7 cellular contexts compared by ENCODE assay signal in genomic region chr5:95823738-95824609, GRCh38. TPM values are rescaled to one million over a fixed set of nuclear protein-coding genes. Genes with fewer than 3 reads are reported as not detected.
A peak's percentile ranks its signal among the peaks of the same experiment; 100 is the strongest.
DNase-seq lines count a peak whose midpoint lies in the region; ATAC-seq and TF ChIP-seq lines count a peak whose summit lies in the region.

No MANE protein-coding gene starts in this region.

- POLR2A ChIA-PET in activated CD4-positive, alpha-beta memory T cell treated with anti-CD3 and anti-CD28 coated beads for 36 hours (lab: Charles Lee): interaction anchor here (0.8 to 6.7 kb wide), 7 partner anchors 10 to 177 kb away, joined by 3 to 45 read pairs (median 6); partner anchors contain the start of gene RFESD

- peak; percentile 97 for DNase-seq in HFFc6
- DNase-seq in NB4 (ENCODE audit: low read depth): peak; percentile 87
- peak; percentile 77 for DNase-seq in activated CD4-positive, alpha-beta memory T cell treated with anti-CD3 and anti-CD28 coated beads for 36 hours
- peak; percentile 69 for DNase-seq in epithelial cell of proximal tubule (ENCODE audit: low read depth)
- no peak for DNase-seq in putamen (ENCODE audit: low spot score)

- H3K9me3 Mint-ChIP-seq in HFFc6 (no peaks in the 10 kb centered on the region), nephron (no peaks in the 10 kb centered on the region)
- H3K9me3 Mint-ChIP-seq in activated CD4-positive, alpha-beta memory T cell treated with anti-CD3 and anti-CD28 coated beads for 36 hours: no peaks in the 10 kb centered on the region

- intact Hi-C loops in activated CD4-positive, alpha-beta memory T cell treated with anti-CD3 and anti-CD28 coated beads for 36 hours (cut with micrococcal nuclease): loop anchor here (1.0 to 5.0 kb wide), 7 partner anchors 10 to 877 kb away; partner anchors contain the start of genes RFESD and SKIC3

- H3K4me3 Mint-ChIP-seq in HFFc6 (peak overlapping the region; percentile 96), nephron (peak overlapping the region; percentile 49 to 96 (median 73))
- H3K4me3 Mint-ChIP-seq in activated CD4-positive, alpha-beta memory T cell treated with anti-CD3 and anti-CD28 coated beads for 36 hours: peak overlapping the region; percentile 94

- H3K36me3 Mint-ChIP-seq in HFFc6 (ENCODE audit: low read depth) (peaks cover 14% of the 10 kb centered on the region), nephron (ENCODE audit: low read depth) (no peaks in the 10 kb centered on the region)
- no peaks in the 10 kb centered on the region for H3K36me3 Mint-ChIP-seq in activated CD4-positive, alpha-beta memory T cell treated with anti-CD3 and anti-CD28 coated beads for 36 hours

- CTCF ChIA-PET in activated CD4-positive, alpha-beta memory T cell treated with anti-CD3 and anti-CD28 coated beads for 36 hours (lab: Charles Lee): interaction anchor here (0.6 to 8.4 kb wide), 13 partner anchors 11 to 46 kb away, joined by 3 to 63 read pairs (median 5); no protein-coding TSS in a partner anchor

- H3K27me3 Mint-ChIP-seq in HFFc6 (ENCODE audit: insufficient read depth): peaks cover 2% of the 10 kb centered on the region; the same call in 1 of the 2 replicates
- no peaks in the 10 kb centered on the region for H3K27me3 Mint-ChIP-seq in activated CD4-positive, alpha-beta memory T cell treated with anti-CD3 and anti-CD28 coated beads for 36 hours
- peaks cover 11% of the 10 kb centered on the region for H3K27me3 Mint-ChIP-seq in nephron (ENCODE audit: low read depth)

- ATAC-seq in GM18502 (IDR thresholded peaks at IDR 0.05; ENCODE audit: poor library complexity, unreplicated experiment): peak; percentile 60

- peak overlapping the region; percentile 98 for H3K4me3 ChIP-seq in NB4 (ENCODE audit: low read depth, low read length)
- peak overlapping the region; percentile 20 for H3K4me3 ChIP-seq in epithelial cell of proximal tubule (ENCODE audit: low read depth, low read length)

- TF ChIP-seq CTCF in HFFc6 (IDR thresholded peaks at IDR 0.05): peak; percentile 37; the same call in 1 of the 2 replicates
- no peak for TF ChIP-seq CTCF in NB4 (IDR thresholded peaks at IDR 0.05; ENCODE audit: low read depth, low read length)
- TF ChIP-seq CTCF in epithelial cell of proximal tubule (conservative IDR thresholded peaks at IDR 0.05; ENCODE audit: low read depth, low read length): no peak
- no peak for TF ChIP-seq CTCF in nephron (IDR thresholded peaks at IDR 0.05; ENCODE audit: unreplicated experiment in 3 of 3)

- TF ChIP-seq POLR2A in NB4 (IDR thresholded peaks at IDR 0.05; ENCODE audit: extremely low read depth, insufficient read length): no peak

- H3K27ac Mint-ChIP-seq in HFFc6 (peak overlapping the region; percentile 97), nephron (peak overlapping the region; percentile 90 to 97 (median 94))
- H3K27ac Mint-ChIP-seq in activated CD4-positive, alpha-beta memory T cell treated with anti-CD3 and anti-CD28 coated beads for 36 hours: peak overlapping the region; percentile 90

- H3K4me1 Mint-ChIP-seq in HFFc6 (ENCODE audit: low read depth) (peaks cover 52% of the 10 kb centered on the region), nephron (peaks cover 46% of the 10 kb centered on the region)
- H3K4me1 Mint-ChIP-seq in activated CD4-positive, alpha-beta memory T cell treated with anti-CD3 and anti-CD28 coated beads for 36 hours (ENCODE audit: low read depth): peaks cover 56% of the 10 kb centered on the region

RNA-seq across cellular contexts. Expression of gene GLRX, which starts 1.4 kb away (rescaled TPM):
- total RNA-seq in HFFc6 (2021; fragmentation: NEBNext Ultra II Directional; extraction: Animal tissue kit (Norgen Biotek cat#: 25700)): 100 to 1,000 TPM; 139 to 183 (median 150) TPM
- 10 to 100 TPM; 33.2 to 34.0 TPM for total RNA-seq in activated CD4-positive, alpha-beta memory T cell treated with anti-CD3 and anti-CD28 coated beads for 36 hours
- total RNA-seq in epithelial cell of proximal tubule: 147 and 181 TPM in 2 replicates
